ENCODE assay signal across 13 cellular contexts in the genomic region with DNA sequence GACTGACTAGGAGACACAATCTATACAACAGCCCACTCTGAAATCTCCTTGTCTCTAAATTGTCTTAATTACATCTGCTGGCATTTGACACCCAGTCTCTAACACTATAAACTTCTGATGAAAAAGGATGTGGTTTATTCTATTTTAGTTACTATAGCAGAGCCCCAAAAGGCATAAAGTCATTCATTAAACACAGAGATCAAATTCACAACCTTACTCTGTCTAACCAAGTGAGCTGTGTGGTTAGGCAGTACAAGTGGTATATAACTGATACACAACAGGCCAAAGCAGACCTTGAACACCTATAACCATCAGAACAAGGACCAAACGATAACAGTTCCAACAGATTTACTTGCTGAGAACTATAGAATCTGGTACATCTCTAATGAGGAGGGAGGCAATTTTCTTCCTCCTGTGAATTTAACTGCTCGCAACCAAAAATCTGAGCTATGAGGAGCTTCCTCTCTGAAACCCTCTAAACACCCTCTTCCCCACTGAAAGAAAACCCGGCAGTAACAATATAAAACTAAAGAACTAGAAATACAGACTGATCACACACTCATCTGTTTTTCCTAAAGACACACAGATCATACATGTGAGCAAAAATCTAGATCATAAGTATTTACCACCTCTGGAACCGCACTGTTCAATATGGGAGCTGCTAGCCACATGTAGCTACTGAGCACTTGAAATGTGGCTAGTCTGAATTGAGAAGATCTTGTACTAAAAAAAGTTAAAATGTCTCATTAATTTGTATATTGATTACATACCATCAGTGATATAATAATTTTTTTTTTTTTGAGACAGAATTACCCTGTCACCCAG. TPM values are rescaled to one million over a fixed set of nuclear protein-coding genes. Genes with fewer than 3 reads are reported as not detected.
DNase-seq lines count a peak whose midpoint lies in the region; ATAC-seq and TF ChIP-seq lines count a peak whose summit lies in the region.
"Had no signal": no experiment of that assay in that cellular context is flagged by ENCODE, and none has a peak within 500 bp of the region (broad histone marks: within the 10 kb centered on the region; RNA-seq: fewer than 3 reads in every experiment).

No MANE protein-coding gene starts in this region.

- H3K4me3 ChIP-seq in WERI-Rb-1 (ENCODE audit: low read depth, low read length) = no peak overlapping the region
- H3K4me3 ChIP-seq: adrenal gland, lower lobe of right lung, thoracic aorta had no signal

- H3K9me3 ChIP-seq in WERI-Rb-1 (ENCODE audit: severe bottlenecking) = no peaks in the 10 kb centered on the region
- H3K9me3 ChIP-seq: adrenal gland, lower lobe of right lung, thoracic aorta had no signal

- no peaks in the 10 kb centered on the region for H3K27me3 ChIP-seq in WERI-Rb-1 (ENCODE audit: insufficient read depth, low read depth, severe bottlenecking)
- H3K27me3 ChIP-seq: adrenal gland had no signal

- no peak for DNase-seq in activated effector memory CD4-positive, alpha-beta T cell treated with Interleukin-2 at 50 U/mL for 16 hours
- DNase-seq in WERI-Rb-1 (no peak), NCI-H748 (lab: John Stamatoyannopoulos, UW; ENCODE audit: unreplicated experiment) (no peak), NCI-H2196 (lab: John Stamatoyannopoulos, UW; ENCODE audit: unreplicated experiment) (no peak)
- DNase-seq: adrenal gland, lower lobe of right lung, NCI-H1436 treated with DMSO at 0.1 percent for 48 hours, SW 1271 had no signal

- TF ChIP-seq CTCF in WERI-Rb-1 (IDR thresholded peaks at IDR 0.05; ENCODE audit: low read depth, low read length) = no peak

- no peak overlapping the region for H3K27ac ChIP-seq in WERI-Rb-1
- H3K27ac ChIP-seq: adrenal gland, lower lobe of right lung, thoracic aorta had no signal

- no peaks in the 10 kb centered on the region; the same call in 1 of the 2 replicates for H3K36me3 ChIP-seq in WERI-Rb-1
- H3K36me3 ChIP-seq: adrenal gland, lower lobe of right lung, thoracic aorta had no signal

- ATAC-seq in GM18502 (IDR thresholded peaks at IDR 0.05; ENCODE audit: poor library complexity, unreplicated experiment) (peak; percentile 57), GM21367 (IDR thresholded peaks at IDR 0.05; ENCODE audit: unreplicated experiment) (peak; percentile 65), HG03520 (IDR thresholded peaks at IDR 0.05; ENCODE audit: unreplicated experiment) (peak; percentile 63), esophagus mucosa (peak; percentile 29)

RNA-seq across cellular contexts. Expression of gene SPPL3, which starts 17.8 kb away (rescaled TPM):
- 85.8 TPM for total RNA-seq in esophagus mucosa
